Comparison of ENCODE assay signal across 1 cellular context in genomic region chr22:44108806-44109385, GRCh38.
TF ChIP-seq lines count a peak whose summit lies in the region.

No MANE protein-coding gene starts in this region.

TF ChIP-seq in WTC11, 78 proteins besides CTCF, POLR2A, EP300 and RAD21 (continued from another document):
- no peak for TF ChIP-seq PRDM15 (CRISPR knock-in tag; IDR thresholded peaks at IDR 0.05)
- TF ChIP-seq GABPB1 (CRISPR knock-in tag; IDR thresholded peaks at IDR 0.05) = no peak
- TF ChIP-seq E2F5 (CRISPR knock-in tag; IDR thresholded peaks at IDR 0.05) = no peak
- no peak for TF ChIP-seq CREB1 (CRISPR knock-in tag; IDR thresholded peaks at IDR 0.05)
- TF ChIP-seq NFYB (CRISPR knock-in tag; conservative IDR thresholded peaks at IDR 0.05; ENCODE audit: low read depth) = no peak
- TF ChIP-seq E2F4 (CRISPR knock-in tag; IDR thresholded peaks at IDR 0.05; ENCODE audit: borderline replicate concordance, low read depth) = no peak
- TF ChIP-seq ATF3 (CRISPR knock-in tag; conservative IDR thresholded peaks at IDR 0.05) = no peak
- TF ChIP-seq ZNF219 (CRISPR knock-in tag; IDR thresholded peaks at IDR 0.05; ENCODE audit: borderline replicate concordance) = no peak
- no peak for TF ChIP-seq ARID4B (CRISPR knock-in tag; IDR thresholded peaks at IDR 0.05; ENCODE audit: borderline replicate concordance)
- TF ChIP-seq RORB (CRISPR knock-in tag; IDR thresholded peaks at IDR 0.05) = no peak
- no peak for TF ChIP-seq CBFB (CRISPR knock-in tag; IDR thresholded peaks at IDR 0.05; ENCODE audit: low read depth)
- TF ChIP-seq ZNF232 (CRISPR knock-in tag; IDR thresholded peaks at IDR 0.05) = no peak
TF ChIP-seq in WTC11: peak in this region for 0.
